Comparison of ENCODE assay signal across 28 cellular contexts in genomic region chr5:102937916-102938315, GRCh38.
DNase-seq lines count a peak whose midpoint lies in the region; FAIRE-seq and TF ChIP-seq lines count a peak whose summit lies in the region.
"Had no signal": no experiment of that assay in that cellular context is flagged by ENCODE, and none has a peak within 500 bp of the region (broad histone marks: within the 10 kb centered on the region; RNA-seq: fewer than 3 reads in every experiment).

No MANE protein-coding gene starts in this region.

- peaks cover 16% of the 10 kb centered on the region for H3F3A ChIP-seq in SK-N-SH (replicated peaks; ENCODE audit: insufficient read depth)

- H4K20me1 ChIP-seq in SK-N-SH (ENCODE audit: insufficient read depth) = no peaks in the 10 kb centered on the region

- POLR2A ChIA-PET in AG04449 (lab: Yijun Ruan, JAX) = no interaction called here
- POLR2A ChIA-PET in SK-N-SH (lab: Yijun Ruan, JAX) = no interaction called here

- peaks cover 42 to 90% of the 10 kb centered on the region in 2 experiments for H3K36me3 ChIP-seq in SK-N-SH (replicated peaks in 1 of 2; ENCODE audit: control insufficient read depth in 1 of 2, insufficient read depth in 2 of 2, low read length in 1 of 2)
- H3K36me3 ChIP-seq: transverse colon had no signal

- TF ChIP-seq CTCF in AG04449 (IDR thresholded peaks at IDR 0.05; ENCODE audit: insufficient read depth, low read length, missing control alignments) = no peak
- no peak for TF ChIP-seq CTCF in SK-N-SH (IDR thresholded peaks at IDR 0.05)

- WGBS in SK-N-SH (ENCODE audit: low lambda C conversion rate) = 83% methylated on average over 2 of the region's 2 CpGs

- H3K9ac ChIP-seq in SK-N-SH = no peak overlapping the region

- no peak for TF ChIP-seq EP300 in SK-N-SH (IDR thresholded peaks at IDR 0.05; ENCODE audit: borderline replicate concordance in 1 of 2, low read depth in 1 of 2, low read length in 1 of 2)

- peak overlapping the region in 1 of 2 experiments; percentile 31; a peak in 1 of 4 replicates for H3K27ac ChIP-seq in SK-N-SH (ENCODE audit: low read depth in 2 of 2, low read length in 1 of 2)
- H3K27ac ChIP-seq: dorsolateral prefrontal cortex, HL-60, transverse colon, VCaP had no signal

- H3K4me2 ChIP-seq in SK-N-SH = no peak overlapping the region

- no peak for TF ChIP-seq RAD21 in SK-N-SH (IDR thresholded peaks at IDR 0.05; ENCODE audit: low read length)

- peaks cover 0 to 11% of the 10 kb centered on the region in 2 experiments; a peak in 1 of 4 replicates for H3K4me1 ChIP-seq in SK-N-SH (ENCODE audit: control insufficient read depth in 1 of 2, insufficient read depth in 2 of 2, low read depth in 1 of 2, low read length in 1 of 2)

- no peak overlapping the region for H2AFZ ChIP-seq in SK-N-SH (ENCODE audit: low read depth)

- CTCF ChIA-PET in AG04449 (lab: Yijun Ruan, JAX) (no interaction called here), SK-N-SH (lab: Yijun Ruan, JAX) (no interaction called here)

- no peak for FAIRE-seq in urothelium cell line (lab: Jason Lieb, UNC)
- FAIRE-seq: GM12878, small intestine had no signal

- H3K4me3 ChIP-seq in AG04449 (ENCODE audit: low read depth, low read length) (no peak overlapping the region), SK-N-SH (ENCODE audit: low read depth in 2 of 2, low read length in 1 of 2) (no peak overlapping the region)
- H3K4me3 ChIP-seq: dorsolateral prefrontal cortex, GM12878, transverse colon had no signal

- H3K27me3 ChIP-seq in SK-N-SH (ENCODE audit: insufficient read depth) = no peaks in the 10 kb centered on the region
- H3K27me3 ChIP-seq: dorsolateral prefrontal cortex, transverse colon had no signal

- H3K9me2 ChIP-seq in SK-N-SH = no peaks in the 10 kb centered on the region

- DNase-seq in AG04449 (ENCODE audit: low read depth, low spot score) = peak; percentile 14
- DNase-seq in EH (ENCODE audit: low read depth) = peak; percentile 43
- no peak for DNase-seq in SK-N-SH
- DNase-seq in foreskin melanocyte = peak; percentile 48
- DNase-seq in urothelium cell line (ENCODE audit: low spot score) = no peak
- no peak for DNase-seq in NCI-H2227 treated with DMSO at 0.1 percent for 48 hours (lab: John Stamatoyannopoulos, UW)
- no peak for DNase-seq in NK-92 treated with Interleukin-12 subunit alpha and Interleukin-12 subunit beta, amount 100 ng/mL, for 24 hours (lab: John Stamatoyannopoulos, UW)
- DNase-seq in NCI-H1930 (lab: John Stamatoyannopoulos, UW) = no peak
- DNase-seq: activated CD4-positive, alpha-beta T cell treated with anti-CD3 and anti-CD28 coated beads for 4 hours; activated CD8-positive, alpha-beta memory T cell treated with anti-CD3 and anti-CD28 coated beads for 24 hours; activated effector memory CD4-positive, alpha-beta T cell treated with anti-CD3 and anti-CD28 coated beads, Interleukin-2, amount 50 U/mL, for 16 hours; activated naive CD8-positive, alpha-beta T cell treated with anti-CD3 and anti-CD28 coated beads for 36 hours; activated T-cell treated with anti-CD3 and anti-CD28 coated beads, Interleukin-2, amount 50 U/mL, for 1 hour; Calu3; cerebellar nuclear complex; dorsolateral prefrontal cortex; islet precursor cell; Kasumi-1; left ventricle myocardium superior; naive thymus-derived CD4-positive, alpha-beta T cell; NCI-H1694 treated with DMSO at 0.1 percent for 48 hours; NCI-H226; small intestine; T-helper 9 cell; transverse colon had no signal

- H3K79me2 ChIP-seq in SK-N-SH (ENCODE audit: insufficient read depth) = no peaks in the 10 kb centered on the region

- no peaks in the 10 kb centered on the region for H3K9me3 ChIP-seq in SK-N-SH
- H3K9me3 ChIP-seq: transverse colon had no signal

TF ChIP-seq in SK-N-SH, 30 proteins besides CTCF, POLR2A, EP300 and RAD21:
- no peak for TF ChIP-seq RCOR1 (IDR thresholded peaks at IDR 0.05; ENCODE audit: low read length)
- peak; percentile 32 for TF ChIP-seq JUND (IDR thresholded peaks at IDR 0.05)
- TF ChIP-seq SIN3A (IDR thresholded peaks at IDR 0.05; ENCODE audit: borderline replicate concordance, low read depth, low read length) = no peak
- no peak for TF ChIP-seq MEF2A (IDR thresholded peaks at IDR 0.05; ENCODE audit: borderline replicate concordance, low read depth)
- TF ChIP-seq TCF12 (IDR thresholded peaks at IDR 0.05) = peak; percentile 33
- peak; percentile 43; the same call in 1 of the 2 replicates for TF ChIP-seq FOSL2 (IDR thresholded peaks at IDR 0.05; ENCODE audit: borderline replicate concordance, low read depth)
- TF ChIP-seq ZBTB33 (IDR thresholded peaks at IDR 0.05; ENCODE audit: borderline replicate concordance, low read depth) = no peak
TF ChIP-seq in SK-N-SH: peak in this region for 3.

Comparison
In these comparisons a context has a peak if more than half of its experiments do, and no peak if none do; other contexts are left out.
1. DNase-seq: peak in AG04449 (single experiment), EH (single experiment) and foreskin melanocyte (single experiment); none in SK-N-SH (single experiment), urothelium cell line (single experiment), NCI-H2227 treated with DMSO at 0.1 percent for 48 hours (single experiment), NK-92 treated with Interleukin-12 subunit alpha and Interleukin-12 subunit beta, amount 100 ng/mL, for 24 hours (single experiment) and NCI-H1930 (0 of 2).